ENCODE assay signal across 26 cellular contexts in the genomic region with DNA sequence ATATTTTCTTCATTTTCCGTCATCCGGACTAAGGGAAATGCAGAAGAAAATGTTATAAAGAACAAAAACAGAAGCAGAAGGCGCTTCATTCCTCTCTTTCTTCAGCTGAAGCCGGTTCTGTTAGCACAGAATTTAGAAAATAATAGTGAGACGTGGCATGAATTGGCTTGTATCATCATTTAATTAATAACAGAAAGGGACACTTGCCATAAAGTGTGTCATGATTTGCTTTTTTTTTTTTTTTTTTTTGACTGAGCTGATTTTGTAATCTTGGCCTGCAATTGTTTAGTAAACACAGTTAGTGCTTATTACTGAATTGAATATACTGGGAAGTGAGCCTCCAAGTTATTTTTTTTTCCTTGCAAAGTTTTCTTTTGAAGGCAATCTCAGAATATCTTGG. TPM values are rescaled to one million over a fixed set of nuclear protein-coding genes. Genes with fewer than 3 reads are reported as not detected.
"Had no signal": no experiment of that assay in that cellular context is flagged by ENCODE, and none has a peak within 500 bp of the region (broad histone marks: within the 10 kb centered on the region; RNA-seq: fewer than 3 reads in every experiment).

A gene with protein sequence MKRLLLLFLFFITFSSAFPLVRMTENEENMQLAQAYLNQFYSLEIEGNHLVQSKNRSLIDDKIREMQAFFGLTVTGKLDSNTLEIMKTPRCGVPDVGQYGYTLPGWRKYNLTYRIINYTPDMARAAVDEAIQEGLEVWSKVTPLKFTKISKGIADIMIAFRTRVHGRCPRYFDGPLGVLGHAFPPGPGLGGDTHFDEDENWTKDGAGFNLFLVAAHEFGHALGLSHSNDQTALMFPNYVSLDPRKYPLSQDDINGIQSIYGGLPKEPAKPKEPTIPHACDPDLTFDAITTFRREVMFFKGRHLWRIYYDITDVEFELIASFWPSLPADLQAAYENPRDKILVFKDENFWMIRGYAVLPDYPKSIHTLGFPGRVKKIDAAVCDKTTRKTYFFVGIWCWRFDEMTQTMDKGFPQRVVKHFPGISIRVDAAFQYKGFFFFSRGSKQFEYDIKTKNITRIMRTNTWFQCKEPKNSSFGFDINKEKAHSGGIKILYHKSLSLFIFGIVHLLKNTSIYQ (minus strand): TSS at position 144 of the 400 bp plus-strand sequence. CDS start 55 bp downstream, at position 89.

- H3K9ac ChIP-seq: neural progenitor cell had no signal

- DNase-seq: activated CD4-positive, alpha-beta T cell treated with anti-CD3 and anti-CD28 coated beads for 1 hour; activated CD4-positive, alpha-beta T cell treated with anti-CD3 and anti-CD28 coated beads, Interleukin-2, amount 50 U/mL, for 1 hour; activated gamma-delta T cell treated with Interleukin-2 at 50 U/mL for 16 hours; activated T-cell treated with anti-CD3 and anti-CD28 coated beads, Interleukin-2, amount 50 U/mL, for 1 hour; aorta; caudate nucleus; dermis blood vessel endothelial cell; effector memory CD4-positive, alpha-beta T cell; foreskin melanocyte; glutamatergic neuron; immature natural killer cell; lower lobe of right lung; naive thymus-derived CD8-positive, alpha-beta T cell; stimulated activated CD4-positive, alpha-beta T cell treated with anti-CD3 and anti-CD28 coated beads, Interleukin-4, amount 100 ng/mL, for 4 hours; stomach; T-cell; WERI-Rb-1 had no signal

- H3K27ac ChIP-seq: hepatocyte, lower lobe of right lung, neural progenitor cell, prostate gland, stomach, thoracic aorta, WERI-Rb-1 had no signal

- H3K36me3 ChIP-seq: lower lobe of right lung, neural progenitor cell, prostate gland, stomach, thoracic aorta, WERI-Rb-1 had no signal

- H3K9me3 ChIP-seq: lower lobe of right lung, prostate gland, stomach, thoracic aorta had no signal

- H3K4me2 ChIP-seq: hepatocyte, neural progenitor cell had no signal

- H3K27me3 ChIP-seq: hepatocyte, neural progenitor cell, stomach had no signal

- H3K4me1 ChIP-seq: neural progenitor cell, prostate gland had no signal

- ATAC-seq: esophagus mucosa; left lobe of liver; lower lobe of right lung; naive thymus-derived CD8-positive, alpha-beta T cell; T-cell had no signal

- H2AFZ ChIP-seq: hepatocyte, neural progenitor cell had no signal

- H3K4me3 ChIP-seq: hepatocyte, lower lobe of right lung, neural progenitor cell, prostate gland, stomach, thoracic aorta had no signal

- H3K79me2 ChIP-seq: hepatocyte had no signal

RNA-seq across cellular contexts. Expression of the gene that starts here (rescaled TPM):
- total RNA-seq: aorta; dermis blood vessel endothelial cell; endothelial cell of umbilical vein; esophagus mucosa; hepatocyte; kidney epithelial cell; left lobe of liver; lower lobe of right lung; naive thymus-derived CD8-positive, alpha-beta T cell; osteocyte; prostate gland; stomach; T-cell; thoracic aorta had no signal
- polyA plus RNA-seq: endothelial cell of umbilical vein; hepatocyte; immature natural killer cell; naive thymus-derived CD8-positive, alpha-beta T cell; stomach had no signal
